In genomic region chr10:62759599-62760175, GRCh38 we compare ENCODE assay signal across 18 cellular contexts. TPM values are rescaled to one million over a fixed set of nuclear protein-coding genes. Genes with fewer than 3 reads are reported as not detected.
A peak's percentile ranks its signal among the peaks of the same experiment; 100 is the strongest.
DNase-seq lines count a peak whose midpoint lies in the region; ATAC-seq, FAIRE-seq and TF ChIP-seq lines count a peak whose summit lies in the region.
"Had no signal": no experiment of that assay in that cellular context is flagged by ENCODE, and none has a peak within 500 bp of the region (broad histone marks: within the 10 kb centered on the region; RNA-seq: fewer than 3 reads in every experiment).

No MANE protein-coding gene starts in this region.

- H3K4me1 Mint-ChIP-seq in natural killer cell = peaks cover 27 to 28% of the 10 kb centered on the region in 2 donors

- H3K4me3 ChIP-seq in left ventricle myocardium inferior (no peak overlapping the region), small intestine (ENCODE audit: low read depth in 1 of 2, low read length in 2 of 2) (no peak overlapping the region)
- H3K4me3 ChIP-seq: PC-9, SK-N-MC had no signal

- TF ChIP-seq CTCF in left ventricle myocardium inferior (IDR thresholded peaks at IDR 0.05; ENCODE audit: borderline replicate concordance) = no peak
- no peak for TF ChIP-seq CTCF in natural killer cell (IDR thresholded peaks at IDR 0.05)

- H3K9me3 ChIP-seq in left ventricle myocardium inferior (replicated peaks) (no peaks in the 10 kb centered on the region), small intestine (ENCODE audit: control insufficient read depth, low read depth) (no peaks in the 10 kb centered on the region)

- peaks cover 4 to 6% of the 10 kb centered on the region in 2 donors for H3K27me3 Mint-ChIP-seq in natural killer cell (ENCODE audit: low read depth in 2 of 2)
- H3K27me3 Mint-ChIP-seq: activated CD4-positive, alpha-beta T cell treated with anti-CD3 and anti-CD28 coated beads for 36 hours; CD8-positive, alpha-beta memory T cell had no signal

- no peak overlapping the region for H3K4me3 Mint-ChIP-seq in natural killer cell
- H3K4me3 Mint-ChIP-seq: activated CD4-positive, alpha-beta T cell treated with anti-CD3 and anti-CD28 coated beads for 36 hours; CD8-positive, alpha-beta memory T cell had no signal

- peak overlapping the region; percentile 85 for H3K27ac ChIP-seq in left ventricle myocardium inferior (replicated peaks)
- no peak overlapping the region for H3K27ac ChIP-seq in small intestine (ENCODE audit: low read depth in 1 of 2, low read length in 1 of 2)
- H3K27ac ChIP-seq: PC-9, SK-N-MC had no signal

- intact Hi-C loops in left ventricle myocardium inferior (cut with micrococcal nuclease) = no loop called here
- intact Hi-C loops in left ventricle myocardium superior (cut with micrococcal nuclease) = no loop called here
- intact Hi-C loops in natural killer cell (cut with micrococcal nuclease) = no loop called here

- H3K36me3 ChIP-seq in left ventricle myocardium inferior (no peaks in the 10 kb centered on the region), small intestine (ENCODE audit: control insufficient read depth in 2 of 2, insufficient read depth in 2 of 2, low read length in 2 of 2) (no peaks in the 10 kb centered on the region)

- no peaks in the 10 kb centered on the region for H3K36me3 Mint-ChIP-seq in natural killer cell
- H3K36me3 Mint-ChIP-seq: CD8-positive, alpha-beta memory T cell had no signal

- ATAC-seq in left ventricle myocardium superior (no peak), natural killer cell (peak in 2 of 3 donors; percentile 46 to 80), GM21576 (IDR thresholded peaks at IDR 0.05; ENCODE audit: unreplicated experiment) (no peak), GM18873 (IDR thresholded peaks at IDR 0.05; ENCODE audit: low FRiP score, unreplicated experiment) (no peak)
- ATAC-seq: activated CD4-positive, alpha-beta T cell treated with anti-CD3 and anti-CD28 coated beads for 36 hours had no signal

- DNase-seq in left ventricle myocardium inferior (no peak), left ventricle myocardium superior (no peak), UCSD-AML1 (lab: John Stamatoyannopoulos, UW; ENCODE audit: unreplicated experiment) (peak; percentile 40), natural killer cell (no peak), amniotic stem cell (lab: John Stamatoyannopoulos, UW) (no peak), small intestine (no peak)
- DNase-seq: activated CD4-positive, alpha-beta T cell treated with anti-CD3 and anti-CD28 coated beads for 36 hours; activated CD8-positive, alpha-beta memory T cell treated with anti-CD3 and anti-CD28 coated beads, Interleukin-2, amount 50 U/mL, for 4 hours; activated gamma-delta T cell; aorta; CD8-positive, alpha-beta memory T cell; NCI-H2029 treated with DMSO at 0.1 percent for 48 hours; NCI-H510A; PC-9 had no signal

- H3K27me3 ChIP-seq in left ventricle myocardium inferior (ENCODE audit: low read depth) = no peaks in the 10 kb centered on the region
- no peaks in the 10 kb centered on the region for H3K27me3 ChIP-seq in small intestine (ENCODE audit: control insufficient read depth in 2 of 2, insufficient read depth in 2 of 2, low read length in 2 of 2)

- H3K27ac Mint-ChIP-seq in natural killer cell = peak overlapping the region in 1 of 2 donors; percentile 45
- H3K27ac Mint-ChIP-seq: activated CD4-positive, alpha-beta T cell treated with anti-CD3 and anti-CD28 coated beads for 36 hours had no signal

- H3K9me3 Mint-ChIP-seq in natural killer cell = no peaks in the 10 kb centered on the region
- H3K9me3 Mint-ChIP-seq: CD8-positive, alpha-beta memory T cell had no signal

- 84 to 87% (median 85%) methylated on average over 5 of the region's 5 CpGs for WGBS in small intestine, 3 donors

- H3K4me1 ChIP-seq in left ventricle myocardium inferior = peaks cover 41% of the 10 kb centered on the region
- no peaks in the 10 kb centered on the region for H3K4me1 ChIP-seq in small intestine (ENCODE audit: control insufficient read depth in 2 of 2, insufficient read depth in 1 of 2, low read depth in 1 of 2, low read length in 1 of 2)

- FAIRE-seq in small intestine (lab: Jason Lieb, UNC) = no peak
- FAIRE-seq: urothelium cell line had no signal

RNA-seq across cellular contexts. Expression of gene ADO, which starts 44.8 kb away (rescaled TPM):
- 18.9 TPM for total RNA-seq in left ventricle myocardium inferior
- total RNA-seq in left ventricle myocardium superior = 16.7 TPM
- 10 to 100 TPM; 13.6 to 17.1 (median 15.6) TPM for total RNA-seq in natural killer cell
- polyA plus RNA-seq in small intestine = 1 to 10 TPM; 7.4 to 9.5 (median 8.1) TPM

RNA-seq across cellular contexts. Expression of gene EGR2, which starts 56.5 kb away (rescaled TPM):
- total RNA-seq in left ventricle myocardium inferior (0.52 TPM), left ventricle myocardium superior (0.55 TPM), natural killer cell (10 to 100 TPM; 10.0 to 17.2 (median 12.8) TPM)
- polyA plus RNA-seq in small intestine = 1 to 10 TPM in 1 of 3 donors, under 1 TPM in 2; 0.45 to 5.4 (median 0.54) TPM
- polyA plus RNA-seq: CD8-positive, alpha-beta memory T cell had no signal

Comparison
In these comparisons a context has a peak if more than half of its experiments do, and no peak if none do; other contexts are left out.
1. ATAC-seq: peak in natural killer cell (2 of 3); none in left ventricle myocardium superior (single experiment), GM21576 (single experiment) and GM18873 (single experiment).